In the genomic region with DNA sequence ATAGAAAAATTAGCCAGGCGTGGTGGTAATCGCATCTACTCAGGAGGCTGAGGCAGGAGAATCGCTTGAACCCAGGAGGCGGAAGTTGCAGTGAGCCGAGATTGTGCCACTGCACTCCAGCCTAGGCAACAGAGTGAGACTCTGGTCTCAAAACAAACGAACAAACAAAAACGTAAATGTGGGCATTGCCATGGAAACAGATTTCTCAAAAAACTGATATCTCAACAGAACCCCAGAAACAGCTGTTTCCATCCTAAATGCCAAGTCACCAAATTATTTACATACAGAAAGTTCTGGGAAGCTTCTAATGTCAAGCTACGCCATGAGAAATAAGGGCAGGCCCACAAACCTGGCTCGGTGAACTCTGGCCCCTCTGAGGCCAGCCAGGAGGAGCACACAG, we compare ENCODE assay signal across 33 cellular contexts.
"Had no signal": no experiment of that assay in that cellular context is flagged by ENCODE, and none has a peak within 500 bp of the region (broad histone marks: within the 10 kb centered on the region; RNA-seq: fewer than 3 reads in every experiment).

No MANE protein-coding gene starts in this region.

- H3K4me1 ChIP-seq: adrenal gland, body of pancreas had no signal

- H3K36me3 ChIP-seq: adrenal gland, esophagus muscularis mucosa, gastroesophageal sphincter, heart right ventricle had no signal

- H3K27me3 ChIP-seq: adrenal gland, body of pancreas had no signal

- H3K4me3 ChIP-seq: adrenal gland, body of pancreas, esophagus muscularis mucosa, gastroesophageal sphincter, heart right ventricle had no signal

- H3K9me3 ChIP-seq: adrenal gland, body of pancreas, esophagus muscularis mucosa, gastroesophageal sphincter, heart right ventricle had no signal

- H3K27ac ChIP-seq: adrenal gland, body of pancreas, esophagus muscularis mucosa, gastroesophageal sphincter, heart right ventricle had no signal

- ATAC-seq: activated CD4-positive, alpha-beta T cell treated with anti-CD3 and anti-CD28 coated beads for 36 hours; activated CD8-positive, alpha-beta memory T cell treated with anti-CD3 and anti-CD28 coated beads, Interleukin-2, amount 10 ng/mL, durations not matched to agents 7 days and 5 days; activated CD8-positive, alpha-beta T cell treated with anti-CD3 and anti-CD28 coated beads, Interleukin-2, amount 10 ng/mL, durations not matched to agents 7 days and 5 days; activated naive CD8-positive, alpha-beta T cell treated with anti-CD3 and anti-CD28 coated beads, Interleukin-2, amount 50 U/mL, for 24 hours; body of pancreas; effector memory CD8-positive, alpha-beta T cell; gastroesophageal sphincter; heart right ventricle had no signal

- H3K27ac Mint-ChIP-seq: activated CD4-positive, alpha-beta memory T cell treated with anti-CD3 and anti-CD28 coated beads for 36 hours; activated CD4-positive, alpha-beta T cell treated with anti-CD3 and anti-CD28 coated beads, Interleukin-2, amount 10 ng/mL, durations not matched to agents 24 days and 14 days; activated CD8-positive, alpha-beta memory T cell treated with anti-CD3 and anti-CD28 coated beads, Interleukin-2, amount 10 ng/mL, durations not matched to agents 7 days and 5 days; activated CD8-positive, alpha-beta T cell treated with anti-CD3 and anti-CD28 coated beads, Interleukin-2, amount 10 ng/mL, durations not matched to agents 7 days and 5 days; activated naive CD4-positive, alpha-beta T cell treated with anti-CD3 and anti-CD28 coated beads for 36 hours; activated naive CD4-positive, alpha-beta T cell treated with anti-CD3 and anti-CD28 coated beads, Interleukin-2, amount 50 U/mL, for 24 hours; activated naive CD8-positive, alpha-beta T cell treated with anti-CD3 and anti-CD28 coated beads for 36 hours; activated naive CD8-positive, alpha-beta T cell treated with anti-CD3 and anti-CD28 coated beads, Interleukin-2, amount 50 U/mL, for 24 hours; activated T-helper 1 cell treated with anti-CD3 and anti-CD28 coated beads, Interleukin-12 subunit alpha, Interleukin-12 subunit beta, Interleukin-2, Interleukin-4 antibody, amounts not matched to agents 30 ng/mL and 10 ng/mL and 1 ng/mL, durations not matched to agents 14 hours and 24 hours and 36 hours; activated T-helper 2 cell treated with anti-CD3 and anti-CD28 coated beads, Interferon-gamma antibody, Interleukin-2, Interleukin-4, amounts not matched to agents 10 μg/mL and 5 μg/mL and 100 μg/mL, durations not matched to agents 14 hours and 24 hours and 36 hours; effector memory CD8-positive, alpha-beta T cell had no signal

- H3K27me3 Mint-ChIP-seq: activated CD4-positive, alpha-beta T cell treated with anti-CD3 and anti-CD28 coated beads for 36 hours; activated naive CD4-positive, alpha-beta T cell treated with anti-CD3 and anti-CD28 coated beads, Interleukin-2, amount 50 U/mL, for 24 hours; activated naive CD8-positive, alpha-beta T cell treated with anti-CD3 and anti-CD28 coated beads, Interleukin-2, amount 50 U/mL, for 24 hours had no signal

- H3K36me3 Mint-ChIP-seq: activated CD4-positive, alpha-beta memory T cell treated with anti-CD3 and anti-CD28 coated beads for 36 hours; activated CD8-positive, alpha-beta memory T cell treated with anti-CD3 and anti-CD28 coated beads, Interleukin-2, amount 10 ng/mL, durations not matched to agents 7 days and 5 days; activated naive CD4-positive, alpha-beta T cell treated with anti-CD3 and anti-CD28 coated beads, Interleukin-2, amount 50 U/mL, for 24 hours; activated naive CD8-positive, alpha-beta T cell treated with anti-CD3 and anti-CD28 coated beads for 36 hours had no signal

- DNase-seq: activated CD4-positive, alpha-beta memory T cell treated with anti-CD3 and anti-CD28 coated beads for 36 hours; activated CD4-positive, alpha-beta T cell treated with anti-CD3 and anti-CD28 coated beads for 36 hours; activated CD4-positive, alpha-beta T cell treated with anti-CD3 and anti-CD28 coated beads, Interleukin-2, amount 10 ng/mL, durations not matched to agents 24 days and 14 days; activated CD4-positive, CD25-positive, alpha-beta regulatory T cell; activated CD4-positive, CD25-positive, alpha-beta regulatory T cell treated with anti-CD3 and anti-CD28 coated beads, Interleukin-2, amount 50 U/mL, for 72 hours; activated CD8-positive, alpha-beta memory T cell treated with anti-CD3 and anti-CD28 coated beads, Interleukin-2, amount 10 ng/mL, durations not matched to agents 7 days and 5 days; activated CD8-positive, alpha-beta memory T cell treated with anti-CD3 and anti-CD28 coated beads, Interleukin-2, amount 50 U/mL, for 4 hours; activated CD8-positive, alpha-beta T cell treated with anti-CD3 and anti-CD28 coated beads, Interleukin-2, amount 10 ng/mL, durations not matched to agents 7 days and 5 days; activated effector memory CD4-positive, alpha-beta T cell treated with anti-CD3 and anti-CD28 coated beads, Interleukin-2, amount 50 U/mL, for 16 hours; activated naive CD4-positive, alpha-beta T cell treated with anti-CD3 and anti-CD28 coated beads for 36 hours; activated naive CD8-positive, alpha-beta T cell treated with anti-CD3 and anti-CD28 coated beads for 36 hours; activated naive CD8-positive, alpha-beta T cell treated with anti-CD3 and anti-CD28 coated beads, Interleukin-2, amount 50 U/mL, for 24 hours; activated T-cell treated with anti-CD3 and anti-CD28 coated beads, Interleukin-2, amount 50 U/mL, for 1 hour; activated T-cell treated with anti-CD3 and anti-CD28 coated beads, Interleukin-2, amount 50 U/mL, for 48 hours; adrenal gland; amygdala; aorta; body of pancreas; caudate nucleus; cortex of kidney; dermis blood vessel endothelial cell; effector CD4-positive, alpha-beta T cell; effector memory CD8-positive, alpha-beta T cell; erythroblast; foreskin melanocyte; heart right ventricle; T-helper 1 cell; T-helper 2 cell had no signal

- H3K4me3 Mint-ChIP-seq: activated CD4-positive, alpha-beta memory T cell treated with anti-CD3 and anti-CD28 coated beads for 36 hours; activated CD4-positive, alpha-beta T cell treated with anti-CD3 and anti-CD28 coated beads for 36 hours; activated CD4-positive, alpha-beta T cell treated with anti-CD3 and anti-CD28 coated beads, Interleukin-2, amount 10 ng/mL, durations not matched to agents 24 days and 14 days; activated CD8-positive, alpha-beta memory T cell treated with anti-CD3 and anti-CD28 coated beads, Interleukin-2, amount 10 ng/mL, durations not matched to agents 7 days and 5 days; activated CD8-positive, alpha-beta T cell treated with anti-CD3 and anti-CD28 coated beads, Interleukin-2, amount 10 ng/mL, durations not matched to agents 7 days and 5 days; activated naive CD4-positive, alpha-beta T cell treated with anti-CD3 and anti-CD28 coated beads for 36 hours; activated naive CD4-positive, alpha-beta T cell treated with anti-CD3 and anti-CD28 coated beads, Interleukin-2, amount 50 U/mL, for 24 hours; activated naive CD8-positive, alpha-beta T cell treated with anti-CD3 and anti-CD28 coated beads for 36 hours; activated naive CD8-positive, alpha-beta T cell treated with anti-CD3 and anti-CD28 coated beads, Interleukin-2, amount 50 U/mL, for 24 hours; activated T-helper 1 cell treated with anti-CD3 and anti-CD28 coated beads, Interleukin-12 subunit alpha, Interleukin-12 subunit beta, Interleukin-2, Interleukin-4 antibody, amounts not matched to agents 30 ng/mL and 10 ng/mL and 1 ng/mL, durations not matched to agents 14 hours and 24 hours and 36 hours; effector memory CD8-positive, alpha-beta T cell had no signal
